ENCODE assay signal across 7 cellular contexts in genomic region chr15:82379552-82379951, GRCh38. TPM values are rescaled to one million over a fixed set of nuclear protein-coding genes. Genes with fewer than 3 reads are reported as not detected.
DNase-seq lines count a peak whose midpoint lies in the region; ATAC-seq, FAIRE-seq and TF ChIP-seq lines count a peak whose summit lies in the region.
"Not testable (repeated sequence)": the region's sequence is repeated elsewhere in the genome, so short reads cannot be mapped to it uniquely, and the experiment has no call there.

No MANE protein-coding gene starts in this region.

- TF ChIP-seq POLR2A in K562 (conservative IDR thresholded peaks at IDR 0.05) = not testable (repeated sequence)

- H3K4me2 ChIP-seq in KMS-11; PC-3 (ENCODE audit: low read length); K562 (ENCODE audit: insufficient read depth, low read length); osteoblast (ENCODE audit: insufficient read depth, low read length): not testable (repeated sequence)

- POLR2A ChIA-PET in PC-3 (lab: Charles Lee; ENCODE audit: unreplicated experiment); K562 (lab: Yijun Ruan, JAX): not testable (repeated sequence)

- H3K79me2 ChIP-seq in KMS-11 (ENCODE audit: insufficient read depth, low read depth); PC-3 (ENCODE audit: low read length); osteoblast (ENCODE audit: insufficient read depth, low read length): not testable (repeated sequence)
- peaks cover 23% of the 10 kb centered on the region; the same call in 2 of the 3 replicates for H3K79me2 ChIP-seq in K562 (ENCODE audit: control insufficient read depth, insufficient read depth, low read length)

- TF ChIP-seq CTCF in AG10803 (conservative IDR thresholded peaks at IDR 0.05; ENCODE audit: low read length) (peak; percentile 24), GM06990 (IDR thresholded peaks at IDR 0.05; ENCODE audit: insufficient read depth, low read length, poor library complexity, severe bottlenecking) (peak; percentile 18), KMS-11 (conservative IDR thresholded peaks at IDR 0.05; ENCODE audit: low read depth, low read length) (peak; percentile 26; the same call in 1 of the 2 replicates), PC-3 (conservative IDR thresholded peaks at IDR 0.05; ENCODE audit: low read depth, low read length) (peak; percentile 42; the same call in 1 of the 2 replicates), K562 (IDR thresholded peaks at IDR 0.05 in 2 of 3, conservative IDR thresholded peaks at IDR 0.05 in 1 of 3; ENCODE audit: insufficient read depth in 2 of 3, low read depth in 1 of 3, low read length in 3 of 3) (peak in 2 of 3 experiments; percentile 14 to 30; a peak in 2 of 6 replicates), epithelial cell of esophagus (IDR thresholded peaks at IDR 0.05; ENCODE audit: insufficient read depth, low read depth, low read length, missing control alignments) (peak; percentile 9), osteoblast (IDR thresholded peaks at IDR 0.05; ENCODE audit: extremely low read depth, low read depth, low read length) (peak; percentile 17)

- H4K20me1 ChIP-seq in KMS-11 (ENCODE audit: insufficient read depth); PC-3 (ENCODE audit: low read length); K562 (replicated peaks; ENCODE audit: control insufficient read depth, insufficient read depth, low read length); osteoblast (ENCODE audit: insufficient read depth, low read length): not testable (repeated sequence)

- H3K9me1 ChIP-seq in K562 (ENCODE audit: control insufficient read depth, insufficient read depth, low read length) = not testable (repeated sequence)

- not testable (repeated sequence) for H2AFZ ChIP-seq in KMS-11 (ENCODE audit: low read depth); PC-3 (ENCODE audit: low read length); K562 (ENCODE audit: low read depth, low read length); osteoblast (ENCODE audit: low read length)

- ATAC-seq in PC-3, K562: not testable (repeated sequence)

- WGBS in K562 (ENCODE audit: insufficient coverage, low coverage, missing lambda C conversion rate) = 68% methylated on average over 6 of the region's 6 CpGs

- not testable (repeated sequence) for H3K36me3 ChIP-seq in GM06990 (ENCODE audit: control insufficient read depth, insufficient read depth, low read length); KMS-11 (ENCODE audit: insufficient read depth); PC-3 (ENCODE audit: low read depth, low read length); K562 (ENCODE audit: control insufficient read depth, insufficient read depth, low read length); osteoblast (ENCODE audit: insufficient read depth, low read length)

- not testable (repeated sequence) for H3K9me3 ChIP-seq in PC-3 (ENCODE audit: low read length); K562 (replicated peaks; ENCODE audit: control insufficient read depth, insufficient read depth, low read depth, low read length); osteoblast (ENCODE audit: low read depth, low read length)

- DNase-seq in AG10803 (ENCODE audit: low read depth); GM06990 (ENCODE audit: extremely low read depth, insufficient read length); PC-3; K562 (ENCODE audit: extremely low read depth in 1 of 4, low spot score in 3 of 4); epithelial cell of esophagus (ENCODE audit: low read depth); osteoblast (ENCODE audit: insufficient read length, low spot score, missing footprints): not testable (repeated sequence)

- not testable (repeated sequence) for BruUV-seq in PC-3 (replicated peaks; lab: Mats Ljungman, UMichigan); K562 (replicated peaks; lab: Mats Ljungman, UMichigan)

- in situ Hi-C loops in K562 (cut with MboI) = loop anchor here (25.0 kb wide), 1 partner anchor 1958 kb away; no protein-coding TSS in a partner anchor

- not testable (repeated sequence) for H3K4me3 ChIP-seq in AG10803 (ENCODE audit: low read length); GM06990 (replicated peaks; ENCODE audit: low read depth, low read length); KMS-11 (IDR thresholded peaks at IDR 0.05; ENCODE audit: insufficient read depth, low read depth, low read length); PC-3 (ENCODE audit: low read length); K562; epithelial cell of esophagus (ENCODE audit: low read length); osteoblast (ENCODE audit: insufficient read depth, low read length)

- H3K9ac ChIP-seq in KMS-11; PC-3 (ENCODE audit: low read length); K562 (ENCODE audit: insufficient read depth in 1 of 2, low read depth in 2 of 2, low read length in 2 of 2): not testable (repeated sequence)

- TF ChIP-seq RAD21 in K562 (CRISPR knock-in tag; conservative IDR thresholded peaks at IDR 0.05 in 1 of 2, IDR thresholded peaks at IDR 0.05 in 1 of 2) = not testable (repeated sequence)

- not testable (repeated sequence) for H3F3A ChIP-seq in PC-3 (ENCODE audit: low read length, unreplicated experiment)

- not testable (repeated sequence) for TF ChIP-seq EP300 in K562 (IDR thresholded peaks at IDR 0.05; ENCODE audit: low read length)

- H3K9me2 ChIP-seq in PC-3 (replicated peaks; ENCODE audit: low read length) = not testable (repeated sequence)

- FAIRE-seq in K562 (lab: Jason Lieb, UNC) = not testable (repeated sequence)

- not testable (repeated sequence) for H3K27me3 ChIP-seq in GM06990 (replicated peaks; ENCODE audit: control insufficient read depth, insufficient read depth, low read length); KMS-11 (ENCODE audit: insufficient read depth, low read depth); PC-3 (ENCODE audit: low read length); K562 (ENCODE audit: control insufficient read depth in 2 of 2, insufficient read depth in 2 of 2, low read length in 2 of 2); osteoblast (ENCODE audit: insufficient read depth, low read length)

- intact Hi-C loops in PC-3 (cut with micrococcal nuclease); K562 (cut with micrococcal nuclease): not testable (repeated sequence)

- not testable (repeated sequence) for H3K4me1 ChIP-seq in KMS-11 (ENCODE audit: low read depth, poor library complexity, severe bottlenecking); PC-3 (ENCODE audit: insufficient read depth, low read length); K562 (replicated peaks in 1 of 2; ENCODE audit: control insufficient read depth in 2 of 2, insufficient read depth in 2 of 2, low read length in 2 of 2); osteoblast (ENCODE audit: insufficient read depth, low read length)

- H3K27ac ChIP-seq in KMS-11; PC-3 (ENCODE audit: low read length); K562 (ENCODE audit: extremely low read depth, low read depth, low read length); osteoblast (ENCODE audit: low read depth, low read length): not testable (repeated sequence)

- CTCF ChIA-PET in PC-3 (lab: Charles Lee); K562 (lab: Yijun Ruan, JAX; ENCODE audit: low intra/inter-chr PET ratio): not testable (repeated sequence)

RNA-seq across cellular contexts. Expression of gene GOLGA6L10, which starts 30.3 kb away (rescaled TPM):
- 1.1 TPM in 1 of 2 replicates, not detected in the other for total RNA-seq in PC-3 (2014; rRNA removed)
- total RNA-seq in K562 (2011; cell fraction: chromatin; rRNA removed; ENCODE audit: low replicate concordance) = 10.5 and 22.9 TPM in 2 replicates
- 4.5 and 5.5 TPM in 2 replicates for total RNA-seq in K562 (2011; cell fraction: nucleolus; rRNA removed)
- 22.1 and 29.5 TPM in 2 replicates for total RNA-seq in K562 (2011; cell fraction: nucleoplasm; rRNA removed)
- total RNA-seq in K562 (2014; rRNA removed) = 2.4 and 2.7 TPM in 2 replicates
- total RNA-seq in K562 (2014; rRNA removed; fragmentation: Illumina TruSeq; extraction: Trizol) = 1.9 and 3.0 TPM in 2 replicates
- 2.0 TPM in 2 replicates for total RNA-seq in K562 (2015; rRNA removed; fragmentation: Illumina TruSeq; extraction: Trizol)
- 2.2 TPM in 2 replicates for total RNA-seq in K562 (2021)
- polyA plus RNA-seq in K562 (2011; rRNA removed) = 4.0 and 4.1 TPM in 2 replicates
- 0.22 and 0.60 TPM in 2 replicates for polyA plus RNA-seq in K562 (2011; cell fraction: cytosol; rRNA removed)
- 6.1 and 8.4 TPM in 2 replicates for polyA plus RNA-seq in K562 (2011; cell fraction: nucleus; rRNA removed)
- polyA plus RNA-seq in K562 (2012) = 1.3 and 3.8 TPM in 2 replicates
- polyA plus RNA-seq in K562 (2014; fragmentation: Illumina TruSeq; extraction: Trizol) = 1.5 and 2.0 TPM in 2 replicates
- polyA plus RNA-seq in K562 (2014; fragmentation: Nextera tagmentation; extraction: Ambion mirVana) = under 1 TPM; 0.32 to 0.34 TPM
- 2.7 and 7.1 TPM in 2 replicates for polyA plus RNA-seq in K562 (2014; rRNA removed)
- 2.1 and 2.2 TPM in 2 replicates for polyA minus RNA-seq in K562 (2011; rRNA and poly(A)+ RNA removed)
- 0.86 TPM in 1 of 2 replicates, not detected in the other for polyA minus RNA-seq in K562 (2011; cell fraction: cytosol; rRNA and poly(A)+ RNA removed)
- 3.4 and 7.1 TPM in 2 replicates for polyA minus RNA-seq in K562 (2011; cell fraction: nucleus; rRNA and poly(A)+ RNA removed)
- total RNA-seq in osteoblast = 1.4 and 1.5 TPM in 2 replicates

RNA-seq across cellular contexts. Expression of gene GOLGA6L9, which starts 50.1 kb away (rescaled TPM):
- total RNA-seq in PC-3 (2014; rRNA removed) (5.6 and 8.1 TPM in 2 replicates), K562 (2014; rRNA removed) (6.4 and 7.0 TPM in 2 replicates), K562 (2014; rRNA removed; fragmentation: Illumina TruSeq; extraction: Trizol) (4.0 and 4.4 TPM in 2 replicates), K562 (2015; rRNA removed; fragmentation: Illumina TruSeq; extraction: Trizol) (4.9 and 5.8 TPM in 2 replicates), K562 (2021) (2.6 and 3.2 TPM in 2 replicates), osteoblast (1.8 TPM in 2 replicates)
- 8.5 and 32.2 TPM in 2 replicates for total RNA-seq in K562 (2011; cell fraction: chromatin; rRNA removed; ENCODE audit: low replicate concordance)
- 4.3 and 5.4 TPM in 2 replicates for total RNA-seq in K562 (2011; cell fraction: nucleolus; rRNA removed)
- 17.6 and 27.0 TPM in 2 replicates for total RNA-seq in K562 (2011; cell fraction: nucleoplasm; rRNA removed)
- polyA plus RNA-seq in K562 (2011; rRNA removed) (5.7 and 6.8 TPM in 2 replicates), K562 (2014; fragmentation: Illumina TruSeq; extraction: Trizol) (6.7 and 7.0 TPM in 2 replicates), K562 (2014; fragmentation: Nextera tagmentation; extraction: Ambion mirVana) (1 to 10 TPM; 1.1 to 1.2 TPM), K562 (2014; rRNA removed) (7.9 and 11.4 TPM in 2 replicates)
- 0.72 and 1.5 TPM in 2 replicates for polyA plus RNA-seq in K562 (2011; cell fraction: cytosol; rRNA removed)
- 13.4 and 13.7 TPM in 2 replicates for polyA plus RNA-seq in K562 (2011; cell fraction: nucleus; rRNA removed)
- polyA plus RNA-seq in K562 (2012) = 4.4 and 8.5 TPM in 2 replicates
- polyA minus RNA-seq in K562 (2011; rRNA and poly(A)+ RNA removed) = 4.3 and 4.4 TPM in 2 replicates
- 0.18 and 0.29 TPM in 2 replicates for polyA minus RNA-seq in K562 (2011; cell fraction: cytosol; rRNA and poly(A)+ RNA removed)
- 4.0 and 5.3 TPM in 2 replicates for polyA minus RNA-seq in K562 (2011; cell fraction: nucleus; rRNA and poly(A)+ RNA removed)
